In genomic region chr22:22877523-22878210, GRCh38 we compare ENCODE assay signal across 8 cellular contexts.
A peak's percentile ranks its signal among the peaks of the same experiment; 100 is the strongest.
DNase-seq lines count a peak whose midpoint lies in the region; ATAC-seq and TF ChIP-seq lines count a peak whose summit lies in the region.

No MANE protein-coding gene starts in this region.

- DNase-seq in DND-41 (peak; percentile 80), T-helper 9 cell (peak; percentile 84), astrocyte of the cerebellum (ENCODE audit: low read depth) (no peak), islet precursor cell (peak; percentile 75), RPMI8226 (no peak)
- DNase-seq in stimulated activated CD4-positive, alpha-beta T cell treated with anti-CD3 and anti-CD28 coated beads, Interleukin-2, amount 100 ng/mL, for 4 hours (ENCODE audit: low read depth) = peak; percentile 59

- H3K36me3 ChIP-seq in DND-41 (ENCODE audit: insufficient read depth, low read length) (no peaks in the 10 kb centered on the region), Loucy (ENCODE audit: insufficient read depth, low read length) (no peaks in the 10 kb centered on the region)

- H3K9ac ChIP-seq in DND-41 (ENCODE audit: low read depth, low read length) (no peak overlapping the region), Loucy (ENCODE audit: low read depth, low read length, poor library complexity, severe bottlenecking) (no peak overlapping the region)

- H3K4me1 ChIP-seq in DND-41 (ENCODE audit: insufficient read depth, low read length) (peaks cover 37% of the 10 kb centered on the region), Loucy (ENCODE audit: insufficient read depth, low read length, poor library complexity, severe bottlenecking) (no peaks in the 10 kb centered on the region)

- H3K4me2 ChIP-seq in DND-41 (ENCODE audit: insufficient read depth, low read length) = no peak overlapping the region
- no peak overlapping the region for H3K4me2 ChIP-seq in Loucy (ENCODE audit: low read depth, low read length, poor library complexity, severe bottlenecking)

- no peaks in the 10 kb centered on the region for H4K20me1 ChIP-seq in DND-41 (ENCODE audit: insufficient read depth, low read length)
- H4K20me1 ChIP-seq in Loucy (ENCODE audit: insufficient read depth, low read length, poor library complexity, severe bottlenecking) = no peaks in the 10 kb centered on the region

- peak overlapping the region; percentile 61 for H3K27ac ChIP-seq in DND-41 (ENCODE audit: low read length)

- no peaks in the 10 kb centered on the region for H3K9me2 ChIP-seq in Loucy (replicated peaks; ENCODE audit: low read depth, low read length)

- H3K4me3 ChIP-seq in DND-41 (ENCODE audit: low read depth in 1 of 2, low read length in 2 of 2) (no peak overlapping the region), Loucy (ENCODE audit: low read length, poor library complexity, severe bottlenecking) (no peak overlapping the region), astrocyte of the cerebellum (ENCODE audit: low read depth, low read length) (no peak overlapping the region)

- H3K9me3 ChIP-seq in DND-41 (ENCODE audit: insufficient read depth, low read length, severe bottlenecking) (peaks cover 7% of the 10 kb centered on the region), Loucy (ENCODE audit: insufficient read depth, low read depth, low read length) (no peaks in the 10 kb centered on the region)

- H3K79me2 ChIP-seq in DND-41 (ENCODE audit: insufficient read depth, low read length) = no peaks in the 10 kb centered on the region
- no peaks in the 10 kb centered on the region for H3K79me2 ChIP-seq in Loucy (ENCODE audit: insufficient read depth, low read length)

- in situ Hi-C loops in astrocyte of the cerebellum (cut with HindIII; ENCODE audit: low sequenced_read_pairs) = no loop called here

- no peaks in the 10 kb centered on the region for H3K27me3 ChIP-seq in DND-41 (ENCODE audit: insufficient read depth, low read length, poor library complexity)
- H3K27me3 ChIP-seq in Loucy (ENCODE audit: insufficient read depth, low read length, poor library complexity, severe bottlenecking) = no peaks in the 10 kb centered on the region

- peak; percentile 59; the same call in 2 of the 3 replicates for ATAC-seq in DND-41 (ENCODE audit: insufficient read depth, low read depth)
- no peak for ATAC-seq in GM18519 (IDR thresholded peaks at IDR 0.05; ENCODE audit: low FRiP score, unreplicated experiment)

- H2AFZ ChIP-seq in DND-41 (ENCODE audit: low read depth, low read length) (no peak overlapping the region), Loucy (ENCODE audit: low read length) (no peak overlapping the region)

- H3F3A ChIP-seq in Loucy (ENCODE audit: low read depth) = no peaks in the 10 kb centered on the region

- TF ChIP-seq CTCF in DND-41 (IDR thresholded peaks at IDR 0.05; ENCODE audit: borderline replicate concordance, extremely low read depth, low read length, poor library complexity, severe bottlenecking) = peak; percentile 87
- peak; percentile 79 for TF ChIP-seq CTCF in Loucy (conservative IDR thresholded peaks at IDR 0.05; ENCODE audit: low read length)
- TF ChIP-seq CTCF in astrocyte of the cerebellum (IDR thresholded peaks at IDR 0.05; ENCODE audit: low read depth, low read length, missing control alignments) = peak; percentile 66

Comparison
In these comparisons a context has a peak if more than half of its experiments do, and no peak if none do; other contexts are left out.
1. DNase-seq: peak in DND-41 (single experiment), T-helper 9 cell (single experiment), islet precursor cell (single experiment) and stimulated activated CD4-positive, alpha-beta T cell treated with anti-CD3 and anti-CD28 coated beads, Interleukin-2, amount 100 ng/mL, for 4 hours (single experiment); none in astrocyte of the cerebellum (single experiment) and RPMI8226 (single experiment).
2. Peak in every context shown above with its lines, with median percentiles within 50 percentile points of each other: CTCF ChIP-seq.